In genomic region chr4:186643501-186644315, GRCh38 we compare ENCODE assay signal across 11 cellular contexts.
DNase-seq lines count a peak whose midpoint lies in the region; FAIRE-seq and TF ChIP-seq lines count a peak whose summit lies in the region.
"Had no signal": no experiment of that assay in that cellular context is flagged by ENCODE, and none has a peak within 500 bp of the region (broad histone marks: within the 10 kb centered on the region; RNA-seq: fewer than 3 reads in every experiment).

No MANE protein-coding gene starts in this region.

- H3K27ac ChIP-seq in liver (ENCODE audit: low read depth in 1 of 2, low read length in 2 of 2): peak overlapping the region; percentile 44 to 71
- H3K27ac ChIP-seq: gastrocnemius medialis had no signal

- H3K27ac Mint-ChIP-seq in Calu3 (ENCODE audit: unreplicated experiment): peak overlapping the region; percentile 77
- H3K27ac Mint-ChIP-seq in activated CD4-positive, alpha-beta T cell treated with anti-CD3 and anti-CD28 coated beads, Interleukin-2, amount 10 ng/mL, durations not matched to agents 7 days and 5 days: no peak overlapping the region

- peak overlapping the region in 1 of 2 donors; percentile 62 for H3K9ac ChIP-seq in liver (ENCODE audit: low read depth in 1 of 2, low read length in 2 of 2)

- CTCF ChIA-PET in Calu3 (lab: Charles Lee): interaction anchor here (0.7 to 0.8 kb wide), 2 partner anchors 12 to 14 kb away, joined by 3 to 8 read pairs; no protein-coding TSS in a partner anchor
- CTCF ChIA-PET in activated CD4-positive, alpha-beta T cell treated with anti-CD3 and anti-CD28 coated beads, Interleukin-2, amount 10 ng/mL, durations not matched to agents 7 days and 5 days (lab: Charles Lee): no interaction called here

- DNase-seq in Calu3: peak; percentile 18
- peak; percentile 73 for DNase-seq in NB4 (ENCODE audit: low read depth)
- peak; percentile 91 for DNase-seq in bronchial epithelial cell (ENCODE audit: low read depth)
- DNase-seq in SIG-M5 (lab: John Stamatoyannopoulos, UW): no peak
- DNase-seq in activated CD4-positive, alpha-beta T cell treated with anti-CD3 and anti-CD28 coated beads, Interleukin-2, amount 10 ng/mL, durations not matched to agents 7 days and 5 days: no peak
- no peak for DNase-seq in activated CD8-positive, alpha-beta memory T cell treated with anti-CD3 and anti-CD28 coated beads, Interleukin-2, amount 50 U/mL, for 4 hours
- no peak for DNase-seq in stimulated activated CD8-positive, alpha-beta memory T cell treated with anti-CD3 and anti-CD28 coated beads, Interleukin-4, amount 100 ng/mL, for 48 hours
- DNase-seq: activated naive CD4-positive, alpha-beta T cell; gastrocnemius medialis; NCI-H526 treated with DMSO at 0.1 percent for 48 hours had no signal

- no TSS peak for BruUV-seq in Calu3 (replicated peaks; lab: Mats Ljungman, UMichigan)

- H3K4me3 ChIP-seq in NB4 (ENCODE audit: low read depth, low read length): no peak overlapping the region
- no peak overlapping the region for H3K4me3 ChIP-seq in bronchial epithelial cell (ENCODE audit: low read depth, low read length)
- no peak overlapping the region for H3K4me3 ChIP-seq in liver (ENCODE audit: low read depth in 1 of 3, low read length in 3 of 3)
- H3K4me3 ChIP-seq: gastrocnemius medialis had no signal

- WGBS in liver: 61% methylated on average over 14 of the region's 14 CpGs

- POLR2A ChIA-PET in activated CD4-positive, alpha-beta T cell treated with anti-CD3 and anti-CD28 coated beads, Interleukin-2, amount 10 ng/mL, durations not matched to agents 7 days and 5 days (lab: Charles Lee): no interaction called here

- H3K9me3 Mint-ChIP-seq in Calu3 (ENCODE audit: low read depth, unreplicated experiment): no peaks in the 10 kb centered on the region
- H3K9me3 Mint-ChIP-seq in activated CD4-positive, alpha-beta T cell treated with anti-CD3 and anti-CD28 coated beads, Interleukin-2, amount 10 ng/mL, durations not matched to agents 7 days and 5 days: peaks cover 6% of the 10 kb centered on the region

- TF ChIP-seq RAD21 in liver (IDR thresholded peaks at IDR 0.05): peak; percentile 40 to 44

- intact Hi-C loops in Calu3 (cut with micrococcal nuclease; ENCODE audit: unreplicated experiment): loop anchor here (1.0 kb wide), 1 partner anchor 16 kb away; no protein-coding TSS in a partner anchor

- peaks cover 30% of the 10 kb centered on the region for H3K36me3 Mint-ChIP-seq in Calu3 (ENCODE audit: insufficient read depth, unreplicated experiment)
- no peaks in the 10 kb centered on the region for H3K36me3 Mint-ChIP-seq in activated CD4-positive, alpha-beta T cell treated with anti-CD3 and anti-CD28 coated beads, Interleukin-2, amount 10 ng/mL, durations not matched to agents 7 days and 5 days (ENCODE audit: low read depth)

- no peaks in the 10 kb centered on the region for H3K27me3 Mint-ChIP-seq in Calu3 (ENCODE audit: unreplicated experiment)
- H3K27me3 Mint-ChIP-seq in activated CD4-positive, alpha-beta T cell treated with anti-CD3 and anti-CD28 coated beads, Interleukin-2, amount 10 ng/mL, durations not matched to agents 7 days and 5 days: no peaks in the 10 kb centered on the region

- H3K36me3 ChIP-seq in bronchial epithelial cell (ENCODE audit: control insufficient read depth, insufficient read depth, low read length) (peaks cover 10% of the 10 kb centered on the region), liver (ENCODE audit: control insufficient read depth in 4 of 4, insufficient read depth in 3 of 4, low read depth in 1 of 4, low read length in 3 of 4) (no peaks in the 10 kb centered on the region)
- H3K36me3 ChIP-seq: gastrocnemius medialis had no signal

- no peak for FAIRE-seq in bronchial epithelial cell (lab: Jason Lieb, UNC)

- H3K4me1 Mint-ChIP-seq in Calu3 (ENCODE audit: low read depth, unreplicated experiment): peaks cover 48% of the 10 kb centered on the region
- no peaks in the 10 kb centered on the region for H3K4me1 Mint-ChIP-seq in activated CD4-positive, alpha-beta T cell treated with anti-CD3 and anti-CD28 coated beads, Interleukin-2, amount 10 ng/mL, durations not matched to agents 7 days and 5 days

- no peak overlapping the region for H3K4me3 Mint-ChIP-seq in Calu3 (ENCODE audit: low read depth, unreplicated experiment)
- H3K4me3 Mint-ChIP-seq in activated CD4-positive, alpha-beta T cell treated with anti-CD3 and anti-CD28 coated beads, Interleukin-2, amount 10 ng/mL, durations not matched to agents 7 days and 5 days: no peak overlapping the region

- TF ChIP-seq CTCF in Calu3 (IDR thresholded peaks at IDR 0.05; ENCODE audit: unreplicated experiment) (no peak), NB4 (IDR thresholded peaks at IDR 0.05; ENCODE audit: low read depth, low read length) (no peak), bronchial epithelial cell (IDR thresholded peaks at IDR 0.05; ENCODE audit: insufficient read depth, low read length, severe bottlenecking) (no peak), liver (IDR thresholded peaks at IDR 0.05; ENCODE audit: low read depth, low read length, missing input control) (no peak)

- H3K27me3 ChIP-seq in bronchial epithelial cell (ENCODE audit: control insufficient read depth, insufficient read depth, low read length): no peaks in the 10 kb centered on the region
- no peaks in the 10 kb centered on the region for H3K27me3 ChIP-seq in liver (ENCODE audit: control insufficient read depth in 4 of 4, insufficient read depth in 4 of 4, low read length in 3 of 4)
- H3K27me3 ChIP-seq: gastrocnemius medialis had no signal

- peaks cover 2 to 14% (median 9%) of the 10 kb centered on the region in 4 donors for H3K4me1 ChIP-seq in liver (ENCODE audit: control insufficient read depth in 4 of 4, insufficient read depth in 4 of 4, low read length in 3 of 4)
- H3K4me1 ChIP-seq: gastrocnemius medialis had no signal

- no peaks in the 10 kb centered on the region for H3K9me3 ChIP-seq in liver (ENCODE audit: control insufficient read depth in 4 of 4, low read length in 3 of 4)
- H3K9me3 ChIP-seq: gastrocnemius medialis had no signal

- no peak for TF ChIP-seq POLR2A in NB4 (IDR thresholded peaks at IDR 0.05; ENCODE audit: extremely low read depth, insufficient read length)

TF ChIP-seq in liver, 16 proteins besides CTCF, POLR2A, EP300 and RAD21 (continues in another document):
- TF ChIP-seq FOXA2 (IDR thresholded peaks at IDR 0.05): no peak
- TF ChIP-seq, protein P1, sequence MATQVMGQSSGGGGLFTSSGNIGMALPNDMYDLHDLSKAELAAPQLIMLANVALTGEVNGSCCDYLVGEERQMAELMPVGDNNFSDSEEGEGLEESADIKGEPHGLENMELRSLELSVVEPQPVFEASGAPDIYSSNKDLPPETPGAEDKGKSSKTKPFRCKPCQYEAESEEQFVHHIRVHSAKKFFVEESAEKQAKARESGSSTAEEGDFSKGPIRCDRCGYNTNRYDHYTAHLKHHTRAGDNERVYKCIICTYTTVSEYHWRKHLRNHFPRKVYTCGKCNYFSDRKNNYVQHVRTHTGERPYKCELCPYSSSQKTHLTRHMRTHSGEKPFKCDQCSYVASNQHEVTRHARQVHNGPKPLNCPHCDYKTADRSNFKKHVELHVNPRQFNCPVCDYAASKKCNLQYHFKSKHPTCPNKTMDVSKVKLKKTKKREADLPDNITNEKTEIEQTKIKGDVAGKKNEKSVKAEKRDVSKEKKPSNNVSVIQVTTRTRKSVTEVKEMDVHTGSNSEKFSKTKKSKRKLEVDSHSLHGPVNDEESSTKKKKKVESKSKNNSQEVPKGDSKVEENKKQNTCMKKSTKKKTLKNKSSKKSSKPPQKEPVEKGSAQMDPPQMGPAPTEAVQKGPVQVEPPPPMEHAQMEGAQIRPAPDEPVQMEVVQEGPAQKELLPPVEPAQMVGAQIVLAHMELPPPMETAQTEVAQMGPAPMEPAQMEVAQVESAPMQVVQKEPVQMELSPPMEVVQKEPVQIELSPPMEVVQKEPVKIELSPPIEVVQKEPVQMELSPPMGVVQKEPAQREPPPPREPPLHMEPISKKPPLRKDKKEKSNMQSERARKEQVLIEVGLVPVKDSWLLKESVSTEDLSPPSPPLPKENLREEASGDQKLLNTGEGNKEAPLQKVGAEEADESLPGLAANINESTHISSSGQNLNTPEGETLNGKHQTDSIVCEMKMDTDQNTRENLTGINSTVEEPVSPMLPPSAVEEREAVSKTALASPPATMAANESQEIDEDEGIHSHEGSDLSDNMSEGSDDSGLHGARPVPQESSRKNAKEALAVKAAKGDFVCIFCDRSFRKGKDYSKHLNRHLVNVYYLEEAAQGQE (IDR thresholded peaks at IDR 0.05): peak; percentile 63
- peak in 1 of 2 donors; percentile 33 for TF ChIP-seq EGR1 (IDR thresholded peaks at IDR 0.05; ENCODE audit: low read depth in 2 of 2)
- peak; percentile 49 to 73 for TF ChIP-seq RXRA (IDR thresholded peaks at IDR 0.05)
- peak; percentile 26 for TF ChIP-seq NR2F2 (IDR thresholded peaks at IDR 0.05)
- peak; percentile 22 for TF ChIP-seq FOXA1 (IDR thresholded peaks at IDR 0.05)
- TF ChIP-seq SP1 (IDR thresholded peaks at IDR 0.05): peak; percentile 60
- TF ChIP-seq, protein P2, sequence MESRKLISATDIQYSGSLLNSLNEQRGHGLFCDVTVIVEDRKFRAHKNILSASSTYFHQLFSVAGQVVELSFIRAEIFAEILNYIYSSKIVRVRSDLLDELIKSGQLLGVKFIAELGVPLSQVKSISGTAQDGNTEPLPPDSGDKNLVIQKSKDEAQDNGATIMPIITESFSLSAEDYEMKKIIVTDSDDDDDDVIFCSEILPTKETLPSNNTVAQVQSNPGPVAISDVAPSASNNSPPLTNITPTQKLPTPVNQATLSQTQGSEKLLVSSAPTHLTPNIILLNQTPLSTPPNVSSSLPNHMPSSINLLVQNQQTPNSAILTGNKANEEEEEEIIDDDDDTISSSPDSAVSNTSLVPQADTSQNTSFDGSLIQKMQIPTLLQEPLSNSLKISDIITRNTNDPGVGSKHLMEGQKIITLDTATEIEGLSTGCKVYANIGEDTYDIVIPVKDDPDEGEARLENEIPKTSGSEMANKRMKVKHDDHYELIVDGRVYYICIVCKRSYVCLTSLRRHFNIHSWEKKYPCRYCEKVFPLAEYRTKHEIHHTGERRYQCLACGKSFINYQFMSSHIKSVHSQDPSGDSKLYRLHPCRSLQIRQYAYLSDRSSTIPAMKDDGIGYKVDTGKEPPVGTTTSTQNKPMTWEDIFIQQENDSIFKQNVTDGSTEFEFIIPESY (IDR thresholded peaks at IDR 0.05): peak; percentile 83
- TF ChIP-seq JUND (IDR thresholded peaks at IDR 0.05): peak; percentile 99
- TF ChIP-seq, protein P3, sequence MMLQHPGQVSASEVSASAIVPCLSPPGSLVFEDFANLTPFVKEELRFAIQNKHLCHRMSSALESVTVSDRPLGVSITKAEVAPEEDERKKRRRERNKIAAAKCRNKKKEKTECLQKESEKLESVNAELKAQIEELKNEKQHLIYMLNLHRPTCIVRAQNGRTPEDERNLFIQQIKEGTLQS (IDR thresholded peaks at IDR 0.05): peak; percentile 95
- TF ChIP-seq YY1 (IDR thresholded peaks at IDR 0.05): peak; percentile 48
- TF ChIP-seq, protein P4, sequence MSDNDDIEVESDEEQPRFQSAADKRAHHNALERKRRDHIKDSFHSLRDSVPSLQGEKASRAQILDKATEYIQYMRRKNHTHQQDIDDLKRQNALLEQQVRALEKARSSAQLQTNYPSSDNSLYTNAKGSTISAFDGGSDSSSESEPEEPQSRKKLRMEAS (IDR thresholded peaks at IDR 0.05): peak; percentile 53
- no peak for TF ChIP-seq TAF1 (conservative IDR thresholded peaks at IDR 0.05)
- TF ChIP-seq HNF4A (conservative IDR thresholded peaks at IDR 0.05): peak; percentile 77 to 88

Comparison
In these comparisons a context has a peak if more than half of its experiments do, and no peak if none do; other contexts are left out.
1. DNase-seq: peak in Calu3 (single experiment), NB4 (single experiment) and bronchial epithelial cell (single experiment); none in SIG-M5 (single experiment), activated CD4-positive, alpha-beta T cell treated with anti-CD3 and anti-CD28 coated beads, Interleukin-2, amount 10 ng/mL, durations not matched to agents 7 days and 5 days (single experiment), activated CD8-positive, alpha-beta memory T cell treated with anti-CD3 and anti-CD28 coated beads, Interleukin-2, amount 50 U/mL, for 4 hours (single experiment) and stimulated activated CD8-positive, alpha-beta memory T cell treated with anti-CD3 and anti-CD28 coated beads, Interleukin-4, amount 100 ng/mL, for 48 hours (single experiment).